8 cellular contexts compared by ENCODE assay signal in the genomic region with DNA sequence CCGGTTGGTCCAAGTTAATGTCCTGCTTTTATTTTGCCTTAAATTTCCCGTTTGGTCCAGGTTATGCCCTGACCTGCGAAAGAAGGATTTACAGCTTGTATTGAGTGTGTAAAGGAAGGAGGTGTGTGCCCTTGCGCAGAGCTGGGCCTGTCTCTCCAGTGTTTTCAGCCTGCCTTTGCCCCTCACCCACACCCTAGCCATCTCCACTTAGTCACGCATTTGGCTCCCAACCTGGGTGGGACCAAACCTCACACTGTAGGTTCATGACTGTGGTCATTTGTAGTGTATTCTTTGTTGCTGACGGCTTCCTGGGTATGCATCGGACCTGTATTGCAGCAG. TPM values are rescaled to one million over a fixed set of nuclear protein-coding genes. Genes with fewer than 3 reads are reported as not detected.
DNase-seq lines count a peak whose midpoint lies in the region; ATAC-seq and TF ChIP-seq lines count a peak whose summit lies in the region.

No MANE protein-coding gene starts in this region.

- 46 to 47% methylated on average over 7 of the region's 7 CpGs for WGBS in heart right ventricle, 2 donors

- peaks cover 4 to 52% (median 43%) of the 10 kb centered on the region in 9 donors for H3K4me1 ChIP-seq in heart right ventricle

- H3K4me3 ChIP-seq in GM12865 (ENCODE audit: low read depth, low read length) (peak overlapping the region; percentile 99), heart right ventricle (peak overlapping the region in 9 of 10 donors; percentile 64 to 96 (median 87)), skeletal muscle cell (ENCODE audit: low read depth, low read length) (peak overlapping the region; percentile 97)

- peaks cover 0 to 27% (median 0%) of the 10 kb centered on the region in 9 donors for H3K36me3 ChIP-seq in heart right ventricle

- DNase-seq in GM12865 (ENCODE audit: low read depth) (peak; percentile 85), NOMO-1 treated with DMSO at 0.1 percent for 48 hours (lab: John Stamatoyannopoulos, UW; ENCODE audit: unreplicated experiment) (peak; percentile 85), heart right ventricle (no peak), skeletal muscle cell (ENCODE audit: low read depth) (no peak), mesenteric fat pad (ENCODE audit: low spot score) (no peak), COR-L47 (lab: John Stamatoyannopoulos, UW) (no peak)
- DNase-seq in activated effector memory CD4-positive, alpha-beta T cell treated with anti-CD3 and anti-CD28 coated beads, Interleukin-2, amount 50 U/mL, for 16 hours, result peak; percentile 69

- H3K9me3 ChIP-seq in heart right ventricle, result no peaks in the 10 kb centered on the region

- TF ChIP-seq CTCF in GM12865 (IDR thresholded peaks at IDR 0.05; ENCODE audit: insufficient read depth, low read depth, low read length, missing control alignments), result no peak
- no peak for TF ChIP-seq CTCF in heart right ventricle (IDR thresholded peaks at IDR 0.05)

- no peaks in the 10 kb centered on the region for H3K27me3 ChIP-seq in heart right ventricle

- H3K27ac ChIP-seq in heart right ventricle, result peak overlapping the region; percentile 53 to 99 (median 96)

- intact Hi-C loops in heart right ventricle (cut with DNase I), result loop anchor here in 6 of 10 donors (1.0 to 5.0 kb wide), 5 partner anchors 34 to 48 kb away; no protein-coding TSS in a partner anchor

- ATAC-seq in HG02943 (IDR thresholded peaks at IDR 0.05; ENCODE audit: low read depth, unreplicated experiment) (peak; percentile 27), heart right ventricle (peak in 4 of 8 donors; percentile 5 to 28 (median 9))

RNA-seq across cellular contexts. Expression of gene SRSF10, which starts 0.6 kb away (rescaled TPM):
- total RNA-seq in heart right ventricle (10 to 100 TPM; 40.7 to 65.8 (median 52.8) TPM), mesenteric fat pad (85.4 TPM)
- polyA plus RNA-seq in heart right ventricle, result 10 to 100 TPM; 32.9 to 70.2 TPM

RNA-seq across cellular contexts. Expression of gene PNRC2, which starts 21.1 kb away (rescaled TPM):
- total RNA-seq in heart right ventricle (100 to 1,000 TPM in 5 of 10 donors, 10 to 100 TPM in 5; 65.1 to 129 (median 93.8) TPM), mesenteric fat pad (94.5 TPM)
- 10 to 100 TPM; 58.4 to 60.6 TPM for polyA plus RNA-seq in heart right ventricle

Comparison
In these comparisons a context has a peak if more than half of its experiments do, and no peak if none do; other contexts are left out.
1. DNase-seq: peak in GM12865 (single experiment), NOMO-1 treated with DMSO at 0.1 percent for 48 hours (single experiment) and activated effector memory CD4-positive, alpha-beta T cell treated with anti-CD3 and anti-CD28 coated beads, Interleukin-2, amount 50 U/mL, for 16 hours (single experiment); none in heart right ventricle (0 of 2), skeletal muscle cell (single experiment), mesenteric fat pad (single experiment) and COR-L47 (single experiment).
2. Peak in every context shown above with its lines, with median percentiles within 50 percentile points of each other: H3K4me3 ChIP-seq.